ENCODE assay signal across 1 cellular context in genomic region chr20:3687655-3688054, GRCh38.
TF ChIP-seq lines count a peak whose summit lies in the region.

No MANE protein-coding gene starts in this region.

TF ChIP-seq in endothelial cell of umbilical vein, 7 proteins besides CTCF, POLR2A, EP300 and RAD21:
- TF ChIP-seq MYC (IDR thresholded peaks at IDR 0.05; ENCODE audit: low read depth, low read length): no peak
- no peak for TF ChIP-seq EZH2 (IDR thresholded peaks at IDR 0.05; ENCODE audit: borderline replicate concordance, low read depth, low read length, severe bottlenecking)
- TF ChIP-seq FOS (IDR thresholded peaks at IDR 0.05; ENCODE audit: borderline replicate concordance, insufficient read depth, low read length): no peak
- no peak for TF ChIP-seq GATA2 (IDR thresholded peaks at IDR 0.05; ENCODE audit: insufficient read depth, insufficient read length, low read depth, low read length)
- no peak for TF ChIP-seq JUN (IDR thresholded peaks at IDR 0.05; ENCODE audit: borderline replicate concordance, insufficient read depth, insufficient read length, low read depth)
- no peak for TF ChIP-seq POLR2AphosphoS5 (IDR thresholded peaks at IDR 0.05; ENCODE audit: insufficient read depth, low read depth, low read length)
- TF ChIP-seq MAX (IDR thresholded peaks at IDR 0.05; ENCODE audit: insufficient read depth, insufficient read length): no peak
